Comparison of ENCODE assay signal across 8 cellular contexts in genomic region chr7:45259966-45260646, GRCh38.
DNase-seq lines count a peak whose midpoint lies in the region; ATAC-seq and TF ChIP-seq lines count a peak whose summit lies in the region.

No MANE protein-coding gene starts in this region.

- no peak overlapping the region for H3K9ac ChIP-seq in KMS-11

- H3K4me1 ChIP-seq in KMS-11 (ENCODE audit: low read depth, poor library complexity, severe bottlenecking) = no peaks in the 10 kb centered on the region

- POLR2A ChIA-PET in MCF 10A (lab: Yijun Ruan, JAX) = no interaction called here

- no peak overlapping the region for H2AFZ ChIP-seq in KMS-11 (ENCODE audit: low read depth)

- CTCF ChIA-PET in MCF 10A (lab: Yijun Ruan, JAX) = interaction anchor here (0.6 to 4.7 kb wide), 35 partner anchors 9 to 1923 kb away, joined by 3 to 81 read pairs (median 4); partner anchors contain the start of gene RAMP3

- H3K36me3 ChIP-seq in KMS-11 (ENCODE audit: insufficient read depth) = no peaks in the 10 kb centered on the region
- H3K36me3 ChIP-seq in WERI-Rb-1 = no peaks in the 10 kb centered on the region

- H3K4me3 Mint-ChIP-seq in MCF 10A (ENCODE audit: unreplicated experiment) = no peak overlapping the region

- TF ChIP-seq CTCF in AG09309 (IDR thresholded peaks at IDR 0.05; ENCODE audit: control insufficient read depth, insufficient read depth, low read depth, low read length, missing control alignments) (peak; percentile 98), KMS-11 (conservative IDR thresholded peaks at IDR 0.05; ENCODE audit: low read depth, low read length) (peak; percentile 81), WERI-Rb-1 (IDR thresholded peaks at IDR 0.05; ENCODE audit: low read depth, low read length) (peak; percentile 99), MCF 10A (IDR thresholded peaks at IDR 0.05; ENCODE audit: unreplicated experiment) (peak; percentile 99)

- no peaks in the 10 kb centered on the region for H3K4me1 Mint-ChIP-seq in MCF 10A (ENCODE audit: insufficient read depth, unreplicated experiment)

- H3K4me3 ChIP-seq in AG09309 (ENCODE audit: control insufficient read depth, low read depth, low read length) = no peak overlapping the region
- no peak overlapping the region for H3K4me3 ChIP-seq in KMS-11 (IDR thresholded peaks at IDR 0.05; ENCODE audit: insufficient read depth, low read depth, low read length)
- H3K4me3 ChIP-seq in WERI-Rb-1 (ENCODE audit: low read depth, low read length) = no peak overlapping the region

- intact Hi-C loops in MCF 10A (cut with micrococcal nuclease) = loop anchor here (1.0 kb wide), 2 partner anchors 106 to 594 kb away; no protein-coding TSS in a partner anchor

- H3K9me3 Mint-ChIP-seq in MCF 10A (ENCODE audit: unreplicated experiment) = peaks cover 6% of the 10 kb centered on the region

- H3K36me3 Mint-ChIP-seq in MCF 10A (ENCODE audit: insufficient read depth, unreplicated experiment) = no peaks in the 10 kb centered on the region

- no peak overlapping the region for H3K27ac Mint-ChIP-seq in MCF 10A (ENCODE audit: low read depth, unreplicated experiment)

- no peaks in the 10 kb centered on the region for H3K79me2 ChIP-seq in KMS-11 (ENCODE audit: insufficient read depth, low read depth)

- DNase-seq in AG09309 (ENCODE audit: low read depth) = no peak
- DNase-seq in WERI-Rb-1 = peak; percentile 72
- DNase-seq in MCF 10A (ENCODE audit: unreplicated experiment) = peak; percentile 44
- DNase-seq in islet precursor cell = peak; percentile 68
- peak; percentile 54 to 71 for DNase-seq in stimulated activated CD4-positive, alpha-beta T cell treated with anti-CD3 and anti-CD28 coated beads, Interleukin-1b, Interleukin-23, amount 100 ng/mL, for 4 hours (ENCODE audit: low read depth in 2 of 2)

- ATAC-seq in GM18873 (IDR thresholded peaks at IDR 0.05; ENCODE audit: low FRiP score, unreplicated experiment) (peak; percentile 53), HG03196 (IDR thresholded peaks at IDR 0.05; ENCODE audit: unreplicated experiment) (no peak)

- no peak overlapping the region for H3K4me2 ChIP-seq in KMS-11

- H3K27me3 ChIP-seq in KMS-11 (ENCODE audit: insufficient read depth, low read depth) (no peaks in the 10 kb centered on the region), WERI-Rb-1 (ENCODE audit: insufficient read depth, low read depth, severe bottlenecking) (no peaks in the 10 kb centered on the region)

- H3K9me3 ChIP-seq in WERI-Rb-1 (ENCODE audit: severe bottlenecking) = no peaks in the 10 kb centered on the region

- H3K27ac ChIP-seq in KMS-11 (no peak overlapping the region), WERI-Rb-1 (no peak overlapping the region)

- peaks cover 50% of the 10 kb centered on the region for H3K27me3 Mint-ChIP-seq in MCF 10A (ENCODE audit: insufficient read depth, unreplicated experiment)

- BruUV-seq in MCF 10A (replicated peaks; lab: Mats Ljungman, UMichigan) = no TSS peak

- no peaks in the 10 kb centered on the region for H4K20me1 ChIP-seq in KMS-11 (ENCODE audit: insufficient read depth)
